ENCODE assay signal across 9 cellular contexts in genomic region chr20:19212524-19213502, GRCh38. TPM values are rescaled to one million over a fixed set of nuclear protein-coding genes. Genes with fewer than 3 reads are reported as not detected.
DNase-seq lines count a peak whose midpoint lies in the region; ATAC-seq and TF ChIP-seq lines count a peak whose summit lies in the region.
"Had no signal": no experiment of that assay in that cellular context is flagged by ENCODE, and none has a peak within 500 bp of the region (broad histone marks: within the 10 kb centered on the region; RNA-seq: fewer than 3 reads in every experiment).

Gene SLC24A3, plus strand, starts transcription at chr20:19212642.

- H3K9me3 ChIP-seq in PC-3 (ENCODE audit: low read length): no peaks in the 10 kb centered on the region
- no peaks in the 10 kb centered on the region for H3K9me3 ChIP-seq in testis

- no peak within 1 kb of the TSS for H2AK5ac ChIP-seq in mesendoderm (ENCODE audit: low read length)

- no peak for TF ChIP-seq CTCF in PC-3 (conservative IDR thresholded peaks at IDR 0.05; ENCODE audit: low read depth, low read length)
- TF ChIP-seq CTCF in epithelial cell of esophagus (IDR thresholded peaks at IDR 0.05; ENCODE audit: insufficient read depth, low read depth, low read length, missing control alignments): peak; percentile 30
- peak; percentile 37 to 46 (median 39) for TF ChIP-seq CTCF in testis (IDR thresholded peaks at IDR 0.05)

- H3K4me3 ChIP-seq in PC-3 (ENCODE audit: low read length): no peak within 1 kb of the TSS
- peak within 1 kb of the TSS; percentile 19 for H3K4me3 ChIP-seq in epithelial cell of esophagus (ENCODE audit: low read length)
- peak within 1 kb of the TSS; percentile 23 for H3K4me3 ChIP-seq in mesendoderm (ENCODE audit: low read length)
- H3K4me3 ChIP-seq in testis: peak within 1 kb of the TSS; percentile 62 to 69

- H3K36me3 ChIP-seq in PC-3 (ENCODE audit: low read depth, low read length) (no peaks in the 10 kb centered on the region), mesendoderm (ENCODE audit: control insufficient read depth, insufficient read depth, low read length) (no peaks in the 10 kb centered on the region), testis (ENCODE audit: low read depth, missing control alignments) (no peaks in the 10 kb centered on the region)
- H3K36me3 ChIP-seq: BLaER1 treated with 17β-estradiol and CSF1 and Interleukin-3, amounts not matched to agents 10 nM and 100 nM had no signal

- H3K23ac ChIP-seq in mesendoderm (ENCODE audit: low read length): peak within 1 kb of the TSS; percentile 80

- no peak within 1 kb of the TSS for H4K5ac ChIP-seq in mesendoderm (ENCODE audit: low read length)

- H4K20me1 ChIP-seq in PC-3 (ENCODE audit: low read length): no peaks in the 10 kb centered on the region
- H4K20me1 ChIP-seq: BLaER1 treated with 17β-estradiol and CSF1 and Interleukin-3, amounts not matched to agents 10 nM and 100 nM had no signal

- H3K27me3 ChIP-seq in PC-3 (ENCODE audit: low read length): peaks cover 85% of the 10 kb centered on the region
- H3K27me3 ChIP-seq in mesendoderm (ENCODE audit: insufficient read depth, low read length, poor library complexity): peaks cover 8% of the 10 kb centered on the region
- no peaks in the 10 kb centered on the region for H3K27me3 ChIP-seq in testis

- no peak within 1 kb of the TSS for H2BK15ac ChIP-seq in mesendoderm (replicated peaks; ENCODE audit: low read depth)

- H3K27ac ChIP-seq in PC-3 (ENCODE audit: low read length) (no peak within 1 kb of the TSS), mesendoderm (ENCODE audit: low read depth, low read length) (no peak within 1 kb of the TSS), testis (peak within 1 kb of the TSS; percentile 39 to 50)
- H3K27ac ChIP-seq: BLaER1 treated with 17β-estradiol and CSF1 and Interleukin-3, amounts not matched to agents 10 nM and 100 nM had no signal

- H3F3A ChIP-seq in PC-3 (ENCODE audit: low read length, unreplicated experiment): no peaks in the 10 kb centered on the region

- no CpG with 5 or more reads among the region's 108 CpGs for WGBS in mesendoderm (ENCODE audit: extremely low coverage, insufficient coverage, low lambda C conversion rate)
- WGBS in testis, 2 donors: 1% methylated on average over 19 to 84 of the region's 108 CpGs

- peak within 1 kb of the TSS; percentile 83 for H3K56ac ChIP-seq in mesendoderm (ENCODE audit: low read length)

- H3K9ac ChIP-seq in PC-3 (ENCODE audit: low read length): no peak within 1 kb of the TSS
- peak within 1 kb of the TSS; percentile 54 for H3K9ac ChIP-seq in mesendoderm (ENCODE audit: low read length)
- H3K9ac ChIP-seq: BLaER1 treated with 17β-estradiol and CSF1 and Interleukin-3, amounts not matched to agents 10 nM and 100 nM had no signal

- no peak within 1 kb of the TSS for H2BK5ac ChIP-seq in mesendoderm (ENCODE audit: low read length)

- no peaks in the 10 kb centered on the region for H3K79me2 ChIP-seq in PC-3 (ENCODE audit: low read length)
- no peaks in the 10 kb centered on the region for H3K79me2 ChIP-seq in mesendoderm (ENCODE audit: control insufficient read depth, insufficient read depth, low read length)

- DNase-seq in NCI-H2081 (lab: John Stamatoyannopoulos, UW) (peak; percentile 62 to 71), NCI-H2081 treated with DMSO at 0.1 percent for 48 hours (lab: John Stamatoyannopoulos, UW) (no peak), PC-3 (peak; percentile 7), epithelial cell of esophagus (ENCODE audit: low read depth) (peak; percentile 42), mesendoderm (peak; percentile 90), testis (peak; percentile 84)

- H3K9me2 ChIP-seq in PC-3 (replicated peaks; ENCODE audit: low read length): no peaks in the 10 kb centered on the region

- H3K4me2 ChIP-seq in PC-3 (ENCODE audit: low read length) (no peak within 1 kb of the TSS), mesendoderm (ENCODE audit: low read length) (peak within 1 kb of the TSS; percentile 70)
- H3K4me2 ChIP-seq: BLaER1 treated with 17β-estradiol and CSF1 and Interleukin-3, amounts not matched to agents 10 nM and 100 nM had no signal

- no peak for TF ChIP-seq POLR2A in testis (IDR thresholded peaks at IDR 0.05)

- peak within 1 kb of the TSS; percentile 21 for H3K18ac ChIP-seq in mesendoderm (ENCODE audit: low read length)

- no TSS peak for BruUV-seq in PC-3 (replicated peaks; lab: Mats Ljungman, UMichigan)

- H3K79me1 ChIP-seq in mesendoderm (ENCODE audit: low read length): no peaks in the 10 kb centered on the region

- ATAC-seq in HG02798 (IDR thresholded peaks at IDR 0.05; ENCODE audit: poor library complexity, unreplicated experiment) (peak; percentile 58), PC-3 (peak; percentile 48; the same call in 1 of the 2 replicates), GM21381 (IDR thresholded peaks at IDR 0.05; ENCODE audit: unreplicated experiment) (no peak)

- CTCF ChIA-PET in PC-3 (lab: Charles Lee): no interaction called here

- peak within 1 kb of the TSS; percentile 45 for H3K4ac ChIP-seq in mesendoderm (ENCODE audit: low read depth, low read length)

- no peak within 1 kb of the TSS for H2AFZ ChIP-seq in PC-3 (ENCODE audit: low read length)

- no peaks in the 10 kb centered on the region for H3K4me1 ChIP-seq in PC-3 (ENCODE audit: insufficient read depth, low read length)
- H3K4me1 ChIP-seq in mesendoderm (ENCODE audit: control insufficient read depth, low read depth, low read length): no peaks in the 10 kb centered on the region
- no peaks in the 10 kb centered on the region for H3K4me1 ChIP-seq in testis
- H3K4me1 ChIP-seq: BLaER1 treated with 17β-estradiol and CSF1 and Interleukin-3, amounts not matched to agents 10 nM and 100 nM had no signal

- POLR2A ChIA-PET in PC-3 (lab: Charles Lee; ENCODE audit: unreplicated experiment): no interaction called here

- H4K8ac ChIP-seq in mesendoderm (ENCODE audit: low read depth, low read length): no peak within 1 kb of the TSS

- intact Hi-C loops in PC-3 (cut with micrococcal nuclease) (no loop called here), testis (cut with DNase I; ENCODE audit: low total_unique reads) (loop anchor here (10.0 kb wide), 2 partner anchors 372 to 452 kb away; no protein-coding TSS in a partner anchor)

- no peak within 1 kb of the TSS for H2BK120ac ChIP-seq in mesendoderm (ENCODE audit: low read depth, low read length)

RNA-seq across cellular contexts. Expression of gene SLC24A3, which starts in this region (rescaled TPM):
- total RNA-seq in PC-3 (2014; rRNA removed): 0.11 TPM in 1 of 2 replicates, not detected in the other
- 0.69 TPM for polyA plus RNA-seq in mesendoderm (2013, experiment 1 of 2)
- polyA plus RNA-seq in mesendoderm (2013, experiment 2 of 2): 0.77 TPM
- 1 to 10 TPM; 2.4 to 3.8 TPM for total RNA-seq in testis
- polyA plus RNA-seq in testis (ENCODE audit: insufficient read depth, low read depth, low replicate concordance): 4.5 TPM

Comparison
In these comparisons a context has a peak if more than half of its experiments do, and no peak if none do; other contexts are left out.
1. Peak in DNase-seq and ATAC-seq in PC-3; RNA of the gene not detected or under 1 TPM.
2. H3K27ac ChIP-seq: peak in testis (2 of 2); none in PC-3 (single experiment) and mesendoderm (single experiment).